Comparison of ENCODE assay signal across 27 cellular contexts in the genomic region with DNA sequence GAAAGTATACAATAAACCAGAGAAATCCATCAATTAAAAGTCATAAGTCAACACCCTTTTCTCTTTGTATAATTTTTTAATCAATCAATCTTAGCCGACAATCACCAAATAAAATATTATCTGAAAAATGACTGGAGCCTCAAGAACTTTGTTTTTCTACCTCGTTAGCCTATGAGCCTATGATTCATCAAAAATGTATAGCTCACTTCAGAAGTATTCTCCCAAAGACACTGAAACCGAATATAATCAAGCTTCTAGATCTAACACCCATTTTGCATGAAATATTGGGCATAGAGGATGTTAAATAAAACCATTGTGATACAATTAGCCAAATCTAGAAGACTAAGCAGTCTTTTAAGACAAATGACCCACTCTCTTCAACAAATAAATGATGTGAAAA. TPM values are rescaled to one million over a fixed set of nuclear protein-coding genes. Genes with fewer than 3 reads are reported as not detected.
DNase-seq lines count a peak whose midpoint lies in the region; TF ChIP-seq lines count a peak whose summit lies in the region.
"Had no signal": no experiment of that assay in that cellular context is flagged by ENCODE, and none has a peak within 500 bp of the region (broad histone marks: within the 10 kb centered on the region; RNA-seq: fewer than 3 reads in every experiment).

No MANE protein-coding gene starts in this region.

- H3K27me3 Mint-ChIP-seq in activated T-cell treated with anti-CD3 and anti-CD28 coated beads, Interleukin-2, amount 50 U/mL, for 24 hours = no peaks in the 10 kb centered on the region
- H3K27me3 Mint-ChIP-seq: activated naive CD8-positive, alpha-beta T cell treated with anti-CD3 and anti-CD28 coated beads, Interleukin-2, amount 50 U/mL, for 24 hours had no signal

- H3K4me3 Mint-ChIP-seq in activated T-cell treated with anti-CD3 and anti-CD28 coated beads, Interleukin-2, amount 50 U/mL, for 24 hours = no peak overlapping the region
- H3K4me3 Mint-ChIP-seq: activated naive CD8-positive, alpha-beta T cell treated with anti-CD3 and anti-CD28 coated beads, Interleukin-2, amount 50 U/mL, for 24 hours; activated T-cell treated with anti-CD3 and anti-CD28 coated beads, Interleukin-2, amount 50 U/mL, for 4 hours had no signal

- H3K9me3 Mint-ChIP-seq in activated T-cell treated with anti-CD3 and anti-CD28 coated beads, Interleukin-2, amount 50 U/mL, for 24 hours = no peaks in the 10 kb centered on the region
- H3K9me3 Mint-ChIP-seq: activated naive CD8-positive, alpha-beta T cell treated with anti-CD3 and anti-CD28 coated beads, Interleukin-2, amount 50 U/mL, for 24 hours; activated T-cell treated with anti-CD3 and anti-CD28 coated beads, Interleukin-2, amount 50 U/mL, for 4 hours had no signal

- H3K27ac Mint-ChIP-seq in activated T-cell treated with anti-CD3 and anti-CD28 coated beads, Interleukin-2, amount 50 U/mL, for 24 hours = no peak overlapping the region
- H3K27ac Mint-ChIP-seq: activated naive CD8-positive, alpha-beta T cell treated with anti-CD3 and anti-CD28 coated beads, Interleukin-2, amount 50 U/mL, for 24 hours had no signal

- H3K4me1 Mint-ChIP-seq in activated T-cell treated with anti-CD3 and anti-CD28 coated beads, Interleukin-2, amount 50 U/mL, for 24 hours (ENCODE audit: low read depth) = no peaks in the 10 kb centered on the region
- H3K4me1 Mint-ChIP-seq: activated naive CD8-positive, alpha-beta T cell treated with anti-CD3 and anti-CD28 coated beads, Interleukin-2, amount 50 U/mL, for 24 hours had no signal

- H3K27me3 ChIP-seq in osteoblast (ENCODE audit: insufficient read depth, low read length) (no peaks in the 10 kb centered on the region), Karpas-422 (ENCODE audit: low read length) (no peaks in the 10 kb centered on the region)
- H3K27me3 ChIP-seq: esophagus muscularis mucosa, left lung, MG63 had no signal

- H3K4me1 ChIP-seq in osteoblast (ENCODE audit: insufficient read depth, low read length) = peaks cover 16% of the 10 kb centered on the region
- 0 out of 2 replicates have a peak, but pooled peaks cover 2% of the 10 kb centered on the region for H3K4me1 ChIP-seq in Karpas-422 (ENCODE audit: low read length)
- H3K4me1 ChIP-seq: esophagus muscularis mucosa, left lung, prostate gland had no signal

- no peaks in the 10 kb centered on the region for H3K9me2 ChIP-seq in Karpas-422 (replicated peaks; ENCODE audit: insufficient read depth, low read length)

- H3K9ac ChIP-seq in Karpas-422 (ENCODE audit: low read length) = no peak overlapping the region

- peak overlapping the region; percentile 32 for H2AFZ ChIP-seq in osteoblast (ENCODE audit: low read length)
- H2AFZ ChIP-seq in Karpas-422 (ENCODE audit: low read length) = no peak overlapping the region

- H3K4me3 ChIP-seq in choroid plexus epithelial cell (ENCODE audit: low read depth, low read length) (no peak overlapping the region), osteoblast (ENCODE audit: insufficient read depth, low read length) (no peak overlapping the region), Karpas-422 (ENCODE audit: low read length) (no peak overlapping the region)
- H3K4me3 ChIP-seq: esophagus muscularis mucosa, left lung, MG63, prostate gland, SK-N-MC had no signal

- H3K36me3 ChIP-seq in osteoblast (ENCODE audit: insufficient read depth, low read length) = no peaks in the 10 kb centered on the region
- no peaks in the 10 kb centered on the region; the same call in 1 of the 2 replicates for H3K36me3 ChIP-seq in Karpas-422 (ENCODE audit: insufficient read depth, low read length)
- H3K36me3 ChIP-seq: esophagus muscularis mucosa, MG63, prostate gland had no signal

- H3K36me3 Mint-ChIP-seq in activated T-cell treated with anti-CD3 and anti-CD28 coated beads, Interleukin-2, amount 50 U/mL, for 24 hours (ENCODE audit: low read depth) = peaks cover 67% of the 10 kb centered on the region

- H3K79me2 ChIP-seq in osteoblast (ENCODE audit: insufficient read depth, low read length) = no peaks in the 10 kb centered on the region
- no peaks in the 10 kb centered on the region for H3K79me2 ChIP-seq in Karpas-422 (ENCODE audit: low read length)

- peak; percentile 64 for DNase-seq in HCEC 1CT
- peak; percentile 12 for DNase-seq in RKO (ENCODE audit: low spot score)
- DNase-seq in choroid plexus epithelial cell (ENCODE audit: low read depth) = peak; percentile 53
- peak; percentile 73 for DNase-seq in osteoblast (ENCODE audit: insufficient read length, low spot score, missing footprints)
- no peak for DNase-seq in T1000 (lab: John Stamatoyannopoulos, UW)
- no peak for DNase-seq in activated T-cell treated with anti-CD3 and anti-CD28 coated beads, Interleukin-2, amount 50 U/mL, for 24 hours
- DNase-seq in Karpas-422 = no peak
- no peak for DNase-seq in NOMO-1 treated with DMSO at 0.1 percent for 48 hours (lab: John Stamatoyannopoulos, UW; ENCODE audit: unreplicated experiment)
- DNase-seq: activated CD4-positive, alpha-beta T cell treated with anti-CD3 and anti-CD28 coated beads for 48 hours; activated gamma-delta T cell treated with Interleukin-2 at 50 U/mL for 16 hours; activated naive CD8-positive, alpha-beta T cell treated with anti-CD3 and anti-CD28 coated beads, Interleukin-2, amount 50 U/mL, for 24 hours; activated T-cell treated with anti-CD3 and anti-CD28 coated beads, Interleukin-2, amount 50 U/mL, for 4 hours; DND-41; effector CD8-positive, alpha-beta T cell; left lung; mesendoderm; MG63; NCI-H1436; NCI-H446 treated with DMSO at 0.1 percent for 48 hours; NCI-H82; stimulated activated naive CD4-positive, alpha-beta T cell treated with Interleukin-2 at 50 U/mL for 16 hours; T-helper 2 cell had no signal

- H4K20me1 ChIP-seq in osteoblast (ENCODE audit: insufficient read depth, low read length) (no peaks in the 10 kb centered on the region), Karpas-422 (ENCODE audit: insufficient read depth, low read depth, low read length) (no peaks in the 10 kb centered on the region)

- H3K9me3 ChIP-seq in osteoblast (ENCODE audit: low read depth, low read length) = no peaks in the 10 kb centered on the region
- no peaks in the 10 kb centered on the region for H3K9me3 ChIP-seq in Karpas-422 (ENCODE audit: low read length)
- H3K9me3 ChIP-seq: esophagus muscularis mucosa, left lung, MG63, prostate gland had no signal

- H3K27ac ChIP-seq in osteoblast (ENCODE audit: low read depth, low read length) (peak overlapping the region; percentile 54), Karpas-422 (ENCODE audit: low read length) (no peak overlapping the region)
- H3K27ac ChIP-seq: C4-2B, esophagus muscularis mucosa, left lung, prostate gland, SK-N-MC, VCaP had no signal

- TF ChIP-seq CTCF in choroid plexus epithelial cell (conservative IDR thresholded peaks at IDR 0.05; ENCODE audit: low read depth, low read length) = no peak
- TF ChIP-seq CTCF in osteoblast (IDR thresholded peaks at IDR 0.05; ENCODE audit: extremely low read depth, low read depth, low read length) = no peak

- H3K4me2 ChIP-seq in osteoblast (ENCODE audit: insufficient read depth, low read length) = peak overlapping the region; percentile 53
- no peak overlapping the region for H3K4me2 ChIP-seq in Karpas-422 (ENCODE audit: low read depth, low read length, poor library complexity, severe bottlenecking)

RNA-seq across cellular contexts. Expression of a gene that starts 17.8 kb away (rescaled TPM):
- total RNA-seq in osteoblast = 14.5 and 15.3 TPM in 2 replicates
- 15.0 and 23.2 TPM in 2 replicates for total RNA-seq in Karpas-422 (2014; rRNA removed; shearing (Covaris generic); ENCODE audit: low replicate concordance)

RNA-seq across cellular contexts. Expression of a gene that starts 41.5 kb away (rescaled TPM):
- total RNA-seq in osteoblast = 1.1 and 1.8 TPM in 2 replicates
- 22.8 and 43.3 TPM in 2 replicates for total RNA-seq in Karpas-422 (2014; rRNA removed; shearing (Covaris generic); ENCODE audit: low replicate concordance)

RNA-seq across cellular contexts. Expression of a gene that starts 57.3 kb away (rescaled TPM):
- 0.29 and 0.36 TPM in 2 replicates for total RNA-seq in osteoblast
- total RNA-seq in Karpas-422 (2014; rRNA removed; shearing (Covaris generic); ENCODE audit: low replicate concordance) = 0.48 and 1.0 TPM in 2 replicates

Comparison
In these comparisons a context has a peak if more than half of its experiments do, and no peak if none do; other contexts are left out.
1. DNase-seq: peak in HCEC 1CT (single experiment), RKO (single experiment), choroid plexus epithelial cell (single experiment) and osteoblast (single experiment); none in T1000 (single experiment), activated T-cell treated with anti-CD3 and anti-CD28 coated beads, Interleukin-2, amount 50 U/mL, for 24 hours (single experiment), Karpas-422 (single experiment) and NOMO-1 treated with DMSO at 0.1 percent for 48 hours (single experiment).